ENCODE assay signal across 1 cellular context in genomic region chr21:31403596-31404333, GRCh38.
TF ChIP-seq lines count a peak whose summit lies in the region.

No MANE protein-coding gene starts in this region.

TF ChIP-seq in HEK293, 187 proteins besides CTCF, POLR2A, EP300 and RAD21 (continued from another document):
- TF ChIP-seq ZNF398 (tag by site-specific recombination; IDR thresholded peaks at IDR 0.05) (no peak), ZNF639 (tag by site-specific recombination; IDR thresholded peaks at IDR 0.05) (peak; percentile 31; the same call in 1 of the 2 replicates), ZNF114 (tag by site-specific recombination; IDR thresholded peaks at IDR 0.05) (no peak), ZBTB44 (tag by site-specific recombination; IDR thresholded peaks at IDR 0.05) (peak; percentile 55), SP7 (tag by site-specific recombination; IDR thresholded peaks at IDR 0.05) (peak; percentile 80), BCL6B (tag by site-specific recombination; IDR thresholded peaks at IDR 0.05) (peak; percentile 87), IKZF3 (tag by site-specific recombination; IDR thresholded peaks at IDR 0.05) (peak; percentile 64), ZNF221 (tag by site-specific recombination; IDR thresholded peaks at IDR 0.05; ENCODE audit: borderline replicate concordance) (0 out of 2 replicates have a peak, but pooled peaks have one; percentile 48), ZNF138 (tag by site-specific recombination; IDR thresholded peaks at IDR 0.05; ENCODE audit: borderline replicate concordance) (no peak), REST (tag by site-specific recombination; IDR thresholded peaks at IDR 0.05) (peak; percentile 41; the same call in 1 of the 2 replicates), ZNF623 (tag by site-specific recombination; IDR thresholded peaks at IDR 0.05) (no peak), ZBTB17 (tag by site-specific recombination; IDR thresholded peaks at IDR 0.05) (peak; percentile 71), ZNF121 (tag by site-specific recombination; IDR thresholded peaks at IDR 0.05) (no peak), TCF7L2 (IDR thresholded peaks at IDR 0.05; ENCODE audit: borderline replicate concordance, low read depth, low read length) (peak; percentile 98), ZNF837 (tag by site-specific recombination; IDR thresholded peaks at IDR 0.05) (no peak), ZNF610 (tag by site-specific recombination; IDR thresholded peaks at IDR 0.05; ENCODE audit: borderline replicate concordance) (0 out of 2 replicates have a peak, but pooled peaks have one; percentile 50), ZXDB (tag by site-specific recombination; IDR thresholded peaks at IDR 0.05) (peak; percentile 78; the same call in 1 of the 2 replicates), WT1 (tag by site-specific recombination; IDR thresholded peaks at IDR 0.05) (peak; percentile 84), PRDM6 (tag by site-specific recombination; IDR thresholded peaks at IDR 0.05) (peak; percentile 79; the same call in 1 of the 2 replicates), PRDM1 (tag by site-specific recombination; IDR thresholded peaks at IDR 0.05) (0 out of 2 replicates have a peak, but pooled peaks have one; percentile 14), ZNF366 (tag by site-specific recombination; conservative IDR thresholded peaks at IDR 0.05) (peak; percentile 52), ZNF664 (tag by site-specific recombination; IDR thresholded peaks at IDR 0.05) (no peak), ZNF76 (tag by site-specific recombination; IDR thresholded peaks at IDR 0.05; ENCODE audit: borderline replicate concordance, low read depth) (0 out of 2 replicates have a peak, but pooled peaks have one; percentile 22), ZNF629 (tag by site-specific recombination; IDR thresholded peaks at IDR 0.05) (peak; percentile 30; the same call in 1 of the 2 replicates), ZNF670 (tag by site-specific recombination; IDR thresholded peaks at IDR 0.05; ENCODE audit: low read depth) (no peak), ZNF18 (tag by site-specific recombination; IDR thresholded peaks at IDR 0.05) (peak; percentile 78), ZBTB48 (tag by site-specific recombination; IDR thresholded peaks at IDR 0.05) (peak; percentile 94), ZNF426 (tag by site-specific recombination; IDR thresholded peaks at IDR 0.05) (no peak; the same call in 1 of the 2 replicates), ZNF776 (tag by site-specific recombination; IDR thresholded peaks at IDR 0.05; ENCODE audit: borderline replicate concordance) (no peak)
